In the genomic region with DNA sequence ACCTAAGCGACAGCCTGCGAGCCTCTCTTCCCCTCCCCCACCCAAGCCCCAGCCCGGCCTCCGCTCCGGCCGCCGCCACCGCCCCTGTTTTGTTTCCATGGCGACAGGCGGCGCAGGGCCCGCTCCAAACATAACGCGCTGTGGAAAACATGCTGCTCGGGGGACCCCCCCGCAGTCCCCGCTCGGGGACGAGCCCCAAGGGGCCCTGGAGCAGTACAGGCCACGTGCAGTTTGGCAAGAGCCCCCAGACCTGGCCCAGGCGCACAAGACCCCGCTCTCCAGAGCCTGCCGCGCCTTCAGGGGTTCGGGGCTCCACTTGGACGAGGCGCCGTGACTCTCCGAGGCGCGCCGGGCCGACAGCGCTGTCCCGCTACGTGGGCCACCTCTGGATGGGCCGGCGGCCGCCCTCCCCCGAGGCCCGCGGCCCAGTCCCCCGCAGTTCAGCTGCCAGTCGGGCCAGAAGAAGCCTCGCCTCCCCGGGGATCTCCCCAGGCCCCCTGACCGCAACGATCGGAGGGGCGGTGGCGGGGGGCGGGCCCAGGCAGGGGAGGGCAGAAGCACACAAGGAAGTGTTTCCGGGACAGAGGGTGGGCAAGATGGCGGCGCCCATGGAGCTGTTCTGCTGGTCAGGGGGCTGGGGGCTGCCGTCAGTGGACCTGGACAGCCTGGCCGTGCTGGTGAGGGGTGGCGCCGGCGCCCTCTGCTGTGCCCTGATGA, we compare ENCODE assay signal across 1 cellular context.
A peak's percentile ranks its signal among the peaks of the same experiment; 100 is the strongest.
TF ChIP-seq lines count a peak whose summit lies in the region.

A gene with protein sequence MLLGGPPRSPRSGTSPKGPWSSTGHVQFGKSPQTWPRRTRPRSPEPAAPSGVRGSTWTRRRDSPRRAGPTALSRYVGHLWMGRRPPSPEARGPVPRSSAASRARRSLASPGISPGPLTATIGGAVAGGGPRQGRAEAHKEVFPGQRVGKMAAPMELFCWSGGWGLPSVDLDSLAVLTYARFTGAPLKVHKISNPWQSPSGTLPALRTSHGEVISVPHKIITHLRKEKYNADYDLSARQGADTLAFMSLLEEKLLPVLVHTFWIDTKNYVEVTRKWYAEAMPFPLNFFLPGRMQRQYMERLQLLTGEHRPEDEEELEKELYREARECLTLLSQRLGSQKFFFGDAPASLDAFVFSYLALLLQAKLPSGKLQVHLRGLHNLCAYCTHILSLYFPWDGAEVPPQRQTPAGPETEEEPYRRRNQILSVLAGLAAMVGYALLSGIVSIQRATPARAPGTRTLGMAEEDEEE (plus strand): TSS at position 40 of the 717 bp plus-strand sequence. CDS start 110 bp downstream, at position 150.

TF ChIP-seq in HepG2, 621 proteins besides CTCF, POLR2A, EP300 and RAD21 (continued from another document and continues in another):
- TF ChIP-seq, protein P1, sequence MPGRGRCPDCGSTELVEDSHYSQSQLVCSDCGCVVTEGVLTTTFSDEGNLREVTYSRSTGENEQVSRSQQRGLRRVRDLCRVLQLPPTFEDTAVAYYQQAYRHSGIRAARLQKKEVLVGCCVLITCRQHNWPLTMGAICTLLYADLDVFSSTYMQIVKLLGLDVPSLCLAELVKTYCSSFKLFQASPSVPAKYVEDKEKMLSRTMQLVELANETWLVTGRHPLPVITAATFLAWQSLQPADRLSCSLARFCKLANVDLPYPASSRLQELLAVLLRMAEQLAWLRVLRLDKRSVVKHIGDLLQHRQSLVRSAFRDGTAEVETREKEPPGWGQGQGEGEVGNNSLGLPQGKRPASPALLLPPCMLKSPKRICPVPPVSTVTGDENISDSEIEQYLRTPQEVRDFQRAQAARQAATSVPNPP (CRISPR knock-in tag; IDR thresholded peaks at IDR 0.05) = no peak
- no peak for TF ChIP-seq ZNF232 (CRISPR knock-in tag; IDR thresholded peaks at IDR 0.05; ENCODE audit: borderline replicate concordance)
- TF ChIP-seq, protein P2, sequence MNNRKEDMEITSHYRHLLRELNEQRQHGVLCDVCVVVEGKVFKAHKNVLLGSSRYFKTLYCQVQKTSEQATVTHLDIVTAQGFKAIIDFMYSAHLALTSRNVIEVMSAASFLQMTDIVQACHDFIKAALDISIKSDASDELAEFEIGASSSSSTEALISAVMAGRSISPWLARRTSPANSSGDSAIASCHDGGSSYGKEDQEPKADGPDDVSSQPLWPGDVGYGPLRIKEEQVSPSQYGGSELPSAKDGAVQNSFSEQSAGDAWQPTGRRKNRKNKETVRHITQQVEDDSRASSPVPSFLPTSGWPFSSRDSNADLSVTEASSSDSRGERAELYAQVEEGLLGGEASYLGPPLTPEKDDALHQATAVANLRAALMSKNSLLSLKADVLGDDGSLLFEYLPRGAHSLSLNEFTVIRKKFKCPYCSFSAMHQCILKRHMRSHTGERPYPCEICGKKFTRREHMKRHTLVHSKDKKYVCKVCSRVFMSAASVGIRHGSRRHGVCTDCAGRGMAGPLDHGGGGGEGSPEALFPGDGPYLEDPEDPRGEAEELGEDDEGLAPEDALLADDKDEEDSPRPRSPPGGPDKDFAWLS (CRISPR knock-in tag; IDR thresholded peaks at IDR 0.05; ENCODE audit: borderline replicate concordance) = no peak; the same call in 1 of the 2 replicates
- TF ChIP-seq ZNF510 (CRISPR knock-in tag; IDR thresholded peaks at IDR 0.05; ENCODE audit: low read depth) = no peak
- no peak; the same call in 1 of the 2 replicates for TF ChIP-seq ZNF234 (CRISPR knock-in tag; conservative IDR thresholded peaks at IDR 0.05)
- TF ChIP-seq ONECUT2 (CRISPR knock-in tag; IDR thresholded peaks at IDR 0.05) = no peak; the same call in 1 of the 2 replicates
- no peak; the same call in 1 of the 2 replicates for TF ChIP-seq KDM5A (IDR thresholded peaks at IDR 0.05; ENCODE audit: borderline replicate concordance, low read length)
- TF ChIP-seq ZNF607 (CRISPR knock-in tag; IDR thresholded peaks at IDR 0.05; ENCODE audit: borderline replicate concordance) = no peak
- TF ChIP-seq TCF7 (IDR thresholded peaks at IDR 0.05; ENCODE audit: low read depth) = no peak
- no peak for TF ChIP-seq SMAD9 (CRISPR knock-in tag; IDR thresholded peaks at IDR 0.05)
- TF ChIP-seq TBX3 (IDR thresholded peaks at IDR 0.05; ENCODE audit: borderline replicate concordance) = no peak
- TF ChIP-seq, protein P3, sequence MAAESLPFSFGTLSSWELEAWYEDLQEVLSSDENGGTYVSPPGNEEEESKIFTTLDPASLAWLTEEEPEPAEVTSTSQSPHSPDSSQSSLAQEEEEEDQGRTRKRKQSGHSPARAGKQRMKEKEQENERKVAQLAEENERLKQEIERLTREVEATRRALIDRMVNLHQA (CRISPR knock-in tag; IDR thresholded peaks at IDR 0.05) = no peak
- TF ChIP-seq ZNF263 (CRISPR knock-in tag; IDR thresholded peaks at IDR 0.05) = no peak
- TF ChIP-seq, protein P4, sequence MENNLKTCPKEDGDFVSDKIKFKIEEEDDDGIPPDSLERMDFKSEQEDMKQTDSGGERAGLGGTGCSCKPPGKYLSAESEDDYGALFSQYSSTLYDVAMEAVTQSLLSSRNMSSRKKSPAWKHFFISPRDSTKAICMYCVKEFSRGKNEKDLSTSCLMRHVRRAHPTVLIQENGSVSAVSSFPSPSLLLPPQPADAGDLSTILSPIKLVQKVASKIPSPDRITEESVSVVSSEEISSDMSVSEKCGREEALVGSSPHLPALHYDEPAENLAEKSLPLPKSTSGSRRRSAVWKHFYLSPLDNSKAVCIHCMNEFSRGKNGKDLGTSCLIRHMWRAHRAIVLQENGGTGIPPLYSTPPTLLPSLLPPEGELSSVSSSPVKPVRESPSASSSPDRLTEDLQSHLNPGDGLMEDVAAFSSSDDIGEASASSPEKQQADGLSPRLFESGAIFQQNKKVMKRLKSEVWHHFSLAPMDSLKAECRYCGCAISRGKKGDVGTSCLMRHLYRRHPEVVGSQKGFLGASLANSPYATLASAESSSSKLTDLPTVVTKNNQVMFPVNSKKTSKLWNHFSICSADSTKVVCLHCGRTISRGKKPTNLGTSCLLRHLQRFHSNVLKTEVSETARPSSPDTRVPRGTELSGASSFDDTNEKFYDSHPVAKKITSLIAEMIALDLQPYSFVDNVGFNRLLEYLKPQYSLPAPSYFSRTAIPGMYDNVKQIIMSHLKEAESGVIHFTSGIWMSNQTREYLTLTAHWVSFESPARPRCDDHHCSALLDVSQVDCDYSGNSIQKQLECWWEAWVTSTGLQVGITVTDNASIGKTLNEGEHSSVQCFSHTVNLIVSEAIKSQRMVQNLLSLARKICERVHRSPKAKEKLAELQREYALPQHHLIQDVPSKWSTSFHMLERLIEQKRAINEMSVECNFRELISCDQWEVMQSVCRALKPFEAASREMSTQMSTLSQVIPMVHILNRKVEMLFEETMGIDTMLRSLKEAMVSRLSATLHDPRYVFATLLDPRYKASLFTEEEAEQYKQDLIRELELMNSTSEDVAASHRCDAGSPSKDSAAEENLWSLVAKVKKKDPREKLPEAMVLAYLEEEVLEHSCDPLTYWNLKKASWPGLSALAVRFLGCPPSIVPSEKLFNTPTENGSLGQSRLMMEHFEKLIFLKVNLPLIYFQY (CRISPR knock-in tag; IDR thresholded peaks at IDR 0.05; ENCODE audit: borderline replicate concordance) = no peak
- TF ChIP-seq TOE1 (CRISPR knock-in tag; IDR thresholded peaks at IDR 0.05) = no peak
- TF ChIP-seq ZSCAN31 (CRISPR knock-in tag; IDR thresholded peaks at IDR 0.05; ENCODE audit: low read depth) = no peak
- no peak for TF ChIP-seq NFYC (CRISPR knock-in tag; IDR thresholded peaks at IDR 0.05)
- TF ChIP-seq, protein P5, sequence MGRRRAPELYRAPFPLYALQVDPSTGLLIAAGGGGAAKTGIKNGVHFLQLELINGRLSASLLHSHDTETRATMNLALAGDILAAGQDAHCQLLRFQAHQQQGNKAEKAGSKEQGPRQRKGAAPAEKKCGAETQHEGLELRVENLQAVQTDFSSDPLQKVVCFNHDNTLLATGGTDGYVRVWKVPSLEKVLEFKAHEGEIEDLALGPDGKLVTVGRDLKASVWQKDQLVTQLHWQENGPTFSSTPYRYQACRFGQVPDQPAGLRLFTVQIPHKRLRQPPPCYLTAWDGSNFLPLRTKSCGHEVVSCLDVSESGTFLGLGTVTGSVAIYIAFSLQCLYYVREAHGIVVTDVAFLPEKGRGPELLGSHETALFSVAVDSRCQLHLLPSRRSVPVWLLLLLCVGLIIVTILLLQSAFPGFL (CRISPR knock-in tag; IDR thresholded peaks at IDR 0.05) = no peak
- TF ChIP-seq THAP11 (CRISPR knock-in tag; IDR thresholded peaks at IDR 0.05) = peak; percentile 71; the same call in 1 of the 2 replicates
- TF ChIP-seq, protein P6, sequence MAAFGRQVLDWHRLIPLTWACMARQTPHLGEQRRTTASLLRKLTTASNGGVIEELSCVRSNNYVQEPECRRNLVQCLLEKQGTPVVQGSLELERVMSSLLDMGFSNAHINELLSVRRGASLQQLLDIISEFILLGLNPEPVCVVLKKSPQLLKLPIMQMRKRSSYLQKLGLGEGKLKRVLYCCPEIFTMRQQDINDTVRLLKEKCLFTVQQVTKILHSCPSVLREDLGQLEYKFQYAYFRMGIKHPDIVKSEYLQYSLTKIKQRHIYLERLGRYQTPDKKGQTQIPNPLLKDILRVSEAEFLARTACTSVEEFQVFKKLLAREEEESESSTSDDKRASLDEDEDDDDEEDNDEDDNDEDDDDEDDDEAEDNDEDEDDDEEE (CRISPR knock-in tag; IDR thresholded peaks at IDR 0.05) = peak; percentile 84; the same call in 1 of the 2 replicates
- no peak for TF ChIP-seq ZNF589 (CRISPR knock-in tag; conservative IDR thresholded peaks at IDR 0.05)
- TF ChIP-seq, protein P7, sequence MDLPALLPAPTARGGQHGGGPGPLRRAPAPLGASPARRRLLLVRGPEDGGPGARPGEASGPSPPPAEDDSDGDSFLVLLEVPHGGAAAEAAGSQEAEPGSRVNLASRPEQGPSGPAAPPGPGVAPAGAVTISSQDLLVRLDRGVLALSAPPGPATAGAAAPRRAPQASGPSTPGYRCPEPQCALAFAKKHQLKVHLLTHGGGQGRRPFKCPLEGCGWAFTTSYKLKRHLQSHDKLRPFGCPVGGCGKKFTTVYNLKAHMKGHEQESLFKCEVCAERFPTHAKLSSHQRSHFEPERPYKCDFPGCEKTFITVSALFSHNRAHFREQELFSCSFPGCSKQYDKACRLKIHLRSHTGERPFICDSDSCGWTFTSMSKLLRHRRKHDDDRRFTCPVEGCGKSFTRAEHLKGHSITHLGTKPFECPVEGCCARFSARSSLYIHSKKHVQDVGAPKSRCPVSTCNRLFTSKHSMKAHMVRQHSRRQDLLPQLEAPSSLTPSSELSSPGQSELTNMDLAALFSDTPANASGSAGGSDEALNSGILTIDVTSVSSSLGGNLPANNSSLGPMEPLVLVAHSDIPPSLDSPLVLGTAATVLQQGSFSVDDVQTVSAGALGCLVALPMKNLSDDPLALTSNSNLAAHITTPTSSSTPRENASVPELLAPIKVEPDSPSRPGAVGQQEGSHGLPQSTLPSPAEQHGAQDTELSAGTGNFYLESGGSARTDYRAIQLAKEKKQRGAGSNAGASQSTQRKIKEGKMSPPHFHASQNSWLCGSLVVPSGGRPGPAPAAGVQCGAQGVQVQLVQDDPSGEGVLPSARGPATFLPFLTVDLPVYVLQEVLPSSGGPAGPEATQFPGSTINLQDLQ (CRISPR knock-in tag; IDR thresholded peaks at IDR 0.05) = no peak
- no peak for TF ChIP-seq CEBPB (IDR thresholded peaks at IDR 0.05; ENCODE audit: borderline replicate concordance, low read depth, low read length)
- TF ChIP-seq HNF4G (IDR thresholded peaks at IDR 0.05; ENCODE audit: borderline replicate concordance, low read depth, low read length) = no peak
- TF ChIP-seq HNF4G (CRISPR knock-in tag; IDR thresholded peaks at IDR 0.05; ENCODE audit: borderline replicate concordance, low read depth) = no peak
- no peak for TF ChIP-seq MIXL1 (CRISPR knock-in tag; IDR thresholded peaks at IDR 0.05)
- TF ChIP-seq, protein P8, sequence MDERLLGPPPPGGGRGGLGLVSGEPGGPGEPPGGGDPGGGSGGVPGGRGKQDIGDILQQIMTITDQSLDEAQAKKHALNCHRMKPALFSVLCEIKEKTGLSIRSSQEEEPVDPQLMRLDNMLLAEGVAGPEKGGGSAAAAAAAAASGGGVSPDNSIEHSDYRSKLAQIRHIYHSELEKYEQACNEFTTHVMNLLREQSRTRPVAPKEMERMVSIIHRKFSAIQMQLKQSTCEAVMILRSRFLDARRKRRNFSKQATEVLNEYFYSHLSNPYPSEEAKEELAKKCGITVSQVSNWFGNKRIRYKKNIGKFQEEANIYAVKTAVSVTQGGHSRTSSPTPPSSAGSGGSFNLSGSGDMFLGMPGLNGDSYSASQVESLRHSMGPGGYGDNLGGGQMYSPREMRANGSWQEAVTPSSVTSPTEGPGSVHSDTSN (CRISPR knock-in tag; IDR thresholded peaks at IDR 0.05) = no peak
- TF ChIP-seq NFE2L2 (IDR thresholded peaks at IDR 0.05; ENCODE audit: low read length) = no peak
- no peak for TF ChIP-seq PRMT3 (CRISPR knock-in tag; IDR thresholded peaks at IDR 0.05; ENCODE audit: borderline replicate concordance, low read depth)
- TF ChIP-seq, protein P9, sequence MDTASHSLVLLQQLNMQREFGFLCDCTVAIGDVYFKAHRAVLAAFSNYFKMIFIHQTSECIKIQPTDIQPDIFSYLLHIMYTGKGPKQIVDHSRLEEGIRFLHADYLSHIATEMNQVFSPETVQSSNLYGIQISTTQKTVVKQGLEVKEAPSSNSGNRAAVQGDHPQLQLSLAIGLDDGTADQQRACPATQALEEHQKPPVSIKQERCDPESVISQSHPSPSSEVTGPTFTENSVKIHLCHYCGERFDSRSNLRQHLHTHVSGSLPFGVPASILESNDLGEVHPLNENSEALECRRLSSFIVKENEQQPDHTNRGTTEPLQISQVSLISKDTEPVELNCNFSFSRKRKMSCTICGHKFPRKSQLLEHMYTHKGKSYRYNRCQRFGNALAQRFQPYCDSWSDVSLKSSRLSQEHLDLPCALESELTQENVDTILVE (CRISPR knock-in tag; IDR thresholded peaks at IDR 0.05) = 0 out of 2 replicates have a peak, but pooled peaks have one; percentile 22
- TF ChIP-seq ZNF333 (CRISPR knock-in tag; IDR thresholded peaks at IDR 0.05; ENCODE audit: borderline replicate concordance) = peak; percentile 90
- TF ChIP-seq ZNF235 (CRISPR knock-in tag; IDR thresholded peaks at IDR 0.05; ENCODE audit: borderline replicate concordance) = no peak
- TF ChIP-seq, protein P10, sequence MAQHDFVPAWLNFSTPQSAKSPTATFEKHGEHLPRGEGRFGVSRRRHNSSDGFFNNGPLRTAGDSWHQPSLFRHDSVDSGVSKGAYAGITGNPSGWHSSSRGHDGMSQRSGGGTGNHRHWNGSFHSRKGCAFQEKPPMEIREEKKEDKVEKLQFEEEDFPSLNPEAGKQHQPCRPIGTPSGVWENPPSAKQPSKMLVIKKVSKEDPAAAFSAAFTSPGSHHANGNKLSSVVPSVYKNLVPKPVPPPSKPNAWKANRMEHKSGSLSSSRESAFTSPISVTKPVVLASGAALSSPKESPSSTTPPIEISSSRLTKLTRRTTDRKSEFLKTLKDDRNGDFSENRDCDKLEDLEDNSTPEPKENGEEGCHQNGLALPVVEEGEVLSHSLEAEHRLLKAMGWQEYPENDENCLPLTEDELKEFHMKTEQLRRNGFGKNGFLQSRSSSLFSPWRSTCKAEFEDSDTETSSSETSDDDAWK (CRISPR knock-in tag; IDR thresholded peaks at IDR 0.05) = no peak
- TF ChIP-seq ZNF737 (CRISPR knock-in tag; IDR thresholded peaks at IDR 0.05; ENCODE audit: borderline replicate concordance) = no peak
- no peak for TF ChIP-seq GATA4 (IDR thresholded peaks at IDR 0.05; ENCODE audit: borderline replicate concordance, low read depth)
